Comparison of ENCODE assay signal across 1 cellular context in the genomic region with DNA sequence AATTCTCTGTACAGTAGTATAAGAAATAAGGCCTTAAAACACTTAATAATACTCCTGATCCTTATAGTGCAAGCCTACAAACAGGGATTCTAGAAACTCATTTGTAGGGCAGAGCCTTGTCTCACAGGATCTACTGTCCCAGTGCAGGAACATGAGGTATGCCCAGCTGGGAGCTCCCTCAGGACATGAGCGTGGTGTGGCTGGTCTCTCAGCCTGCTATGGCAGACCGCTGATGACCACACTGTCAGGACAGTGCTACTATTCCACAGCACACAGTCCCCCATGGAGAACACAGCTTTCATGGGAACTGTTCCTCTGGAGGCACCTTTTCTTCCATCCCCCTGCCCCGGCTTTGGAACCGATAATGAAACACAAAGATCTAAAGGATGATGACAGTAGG.
TF ChIP-seq lines count a peak whose summit lies in the region.

No MANE protein-coding gene starts in this region.

TF ChIP-seq in HepG2, 621 proteins besides CTCF, POLR2A, EP300 and RAD21:
- TF ChIP-seq POLR2G (IDR thresholded peaks at IDR 0.05; ENCODE audit: low read depth, low read length) (0 out of 2 replicates have a peak, but pooled peaks have one; percentile 9), CCAR2 (optimal IDR thresholded peaks at IDR 0.05; ENCODE audit: low read depth, low read length) (no peak), SOX6 (IDR thresholded peaks at IDR 0.05) (no peak), SOX6 (CRISPR knock-in tag; IDR thresholded peaks at IDR 0.05) (no peak), HNF4A (CRISPR knock-in tag; IDR thresholded peaks at IDR 0.05) (no peak), MXI1 (IDR thresholded peaks at IDR 0.05; ENCODE audit: borderline replicate concordance, low read depth, low read length) (no peak)
